ENCODE assay signal across 17 cellular contexts in genomic region chr12:47507221-47507620, GRCh38.
DNase-seq lines count a peak whose midpoint lies in the region; FAIRE-seq and TF ChIP-seq lines count a peak whose summit lies in the region.
"Had no signal": no experiment of that assay in that cellular context is flagged by ENCODE, and none has a peak within 500 bp of the region (broad histone marks: within the 10 kb centered on the region; RNA-seq: fewer than 3 reads in every experiment).

No MANE protein-coding gene starts in this region.

- H3K79me2 ChIP-seq in astrocyte (ENCODE audit: insufficient read depth, low read length): no peaks in the 10 kb centered on the region

- no peak overlapping the region for H3K27ac Mint-ChIP-seq in astrocyte (ENCODE audit: unreplicated experiment)
- H3K27ac Mint-ChIP-seq in activated CD4-positive, alpha-beta memory T cell treated with anti-CD3 and anti-CD28 coated beads, Interleukin-2, amount 10 ng/mL, durations not matched to agents 7 days and 5 days: no peak overlapping the region
- H3K27ac Mint-ChIP-seq: CD4-positive, alpha-beta memory T cell had no signal

- no peaks in the 10 kb centered on the region for H3K9me3 ChIP-seq in astrocyte (ENCODE audit: insufficient read depth, low read depth, low read length)

- H3K4me3 Mint-ChIP-seq in astrocyte (ENCODE audit: unreplicated experiment): no peak overlapping the region
- H3K4me3 Mint-ChIP-seq in activated CD4-positive, alpha-beta memory T cell treated with anti-CD3 and anti-CD28 coated beads, Interleukin-2, amount 10 ng/mL, durations not matched to agents 7 days and 5 days: no peak overlapping the region
- H3K4me3 Mint-ChIP-seq: CD4-positive, alpha-beta memory T cell had no signal

- CTCF ChIA-PET in activated CD4-positive, alpha-beta memory T cell treated with anti-CD3 and anti-CD28 coated beads, Interleukin-2, amount 10 ng/mL, durations not matched to agents 7 days and 5 days (lab: Charles Lee): no interaction called here

- H2AFZ ChIP-seq in astrocyte (ENCODE audit: low read depth, low read length): no peak overlapping the region
- H2AFZ ChIP-seq: PC-9 had no signal

- FAIRE-seq in astrocyte (lab: Jason Lieb, UNC): peak; percentile 43

- peaks cover 3% of the 10 kb centered on the region for H3K9me3 Mint-ChIP-seq in astrocyte (ENCODE audit: unreplicated experiment)
- H3K9me3 Mint-ChIP-seq in activated CD4-positive, alpha-beta memory T cell treated with anti-CD3 and anti-CD28 coated beads, Interleukin-2, amount 10 ng/mL, durations not matched to agents 7 days and 5 days: peaks cover 21% of the 10 kb centered on the region

- POLR2A ChIA-PET in activated CD4-positive, alpha-beta memory T cell treated with anti-CD3 and anti-CD28 coated beads, Interleukin-2, amount 10 ng/mL, durations not matched to agents 7 days and 5 days (lab: Charles Lee): no interaction called here

- H3K9ac ChIP-seq in astrocyte (ENCODE audit: low read length): no peak overlapping the region
- H3K9ac ChIP-seq: BLaER1 had no signal

- no peaks in the 10 kb centered on the region for H4K20me1 ChIP-seq in astrocyte (ENCODE audit: insufficient read depth, low read length)
- H4K20me1 ChIP-seq: BLaER1 had no signal

- no peaks in the 10 kb centered on the region for H3K36me3 Mint-ChIP-seq in astrocyte (ENCODE audit: low read depth, unreplicated experiment)
- H3K36me3 Mint-ChIP-seq in activated CD4-positive, alpha-beta memory T cell treated with anti-CD3 and anti-CD28 coated beads, Interleukin-2, amount 10 ng/mL, durations not matched to agents 7 days and 5 days (ENCODE audit: low read depth): no peaks in the 10 kb centered on the region
- H3K36me3 Mint-ChIP-seq: CD4-positive, alpha-beta memory T cell had no signal

- no peak overlapping the region for H3K27ac ChIP-seq in astrocyte (ENCODE audit: low read depth, low read length)
- H3K27ac ChIP-seq: BLaER1, PC-9, RWPE1 had no signal

- peaks cover 17% of the 10 kb centered on the region for H3K4me1 Mint-ChIP-seq in astrocyte (ENCODE audit: low read depth, unreplicated experiment)
- H3K4me1 Mint-ChIP-seq in activated CD4-positive, alpha-beta memory T cell treated with anti-CD3 and anti-CD28 coated beads, Interleukin-2, amount 10 ng/mL, durations not matched to agents 7 days and 5 days: peaks cover 7% of the 10 kb centered on the region
- H3K4me1 Mint-ChIP-seq: CD4-positive, alpha-beta memory T cell had no signal

- TF ChIP-seq CTCF in astrocyte (IDR thresholded peaks at IDR 0.05; ENCODE audit: insufficient read depth, low read depth, low read length): no peak

- no peaks in the 10 kb centered on the region for H3K27me3 ChIP-seq in astrocyte (ENCODE audit: insufficient read depth, low read length)
- H3K27me3 ChIP-seq: BLaER1 had no signal

- H3K27me3 Mint-ChIP-seq in astrocyte (ENCODE audit: low read depth, unreplicated experiment): peaks cover 2% of the 10 kb centered on the region
- no peaks in the 10 kb centered on the region for H3K27me3 Mint-ChIP-seq in activated CD4-positive, alpha-beta memory T cell treated with anti-CD3 and anti-CD28 coated beads, Interleukin-2, amount 10 ng/mL, durations not matched to agents 7 days and 5 days
- H3K27me3 Mint-ChIP-seq: CD4-positive, alpha-beta memory T cell had no signal

- no peaks in the 10 kb centered on the region for H3K36me3 ChIP-seq in astrocyte (ENCODE audit: insufficient read depth, low read length)
- H3K36me3 ChIP-seq: BLaER1 had no signal

- DNase-seq in AG08395 (ENCODE audit: low spot score) (peak; percentile 15), GM03348 (ENCODE audit: low spot score) (peak; percentile 12), astrocyte (ENCODE audit: low read depth) (peak; percentile 32), kidney tubule cell (ENCODE audit: low spot score) (peak; percentile 33), iPS-NIHi7 (ENCODE audit: extremely low spot score) (no peak)
- DNase-seq in activated CD4-positive, alpha-beta memory T cell treated with anti-CD3 and anti-CD28 coated beads, Interleukin-2, amount 10 ng/mL, durations not matched to agents 7 days and 5 days: no peak
- DNase-seq in activated T-cell treated with anti-CD3 and anti-CD28 coated beads, Interleukin-2, amount 50 U/mL, for 1 hour: no peak
- DNase-seq: CD4-positive, alpha-beta memory T cell; DMS53; H7; NCI-H1048; NCI-H1436; NCI-H1930; NCI-H526; PC-9 had no signal

- no peak overlapping the region for H3K4me3 ChIP-seq in astrocyte (ENCODE audit: insufficient read depth, low read depth, low read length)
- H3K4me3 ChIP-seq: BLaER1, PC-9 had no signal

- no peak overlapping the region for H3K4me2 ChIP-seq in astrocyte (ENCODE audit: low read length)
- H3K4me2 ChIP-seq: BLaER1, PC-9 had no signal

- H3K4me1 ChIP-seq in astrocyte (ENCODE audit: insufficient read depth, low read length): peaks cover 26% of the 10 kb centered on the region

Comparison
In these comparisons a context has a peak if more than half of its experiments do, and no peak if none do; other contexts are left out.
1. DNase-seq: peak in AG08395 (single experiment), GM03348 (single experiment), astrocyte (single experiment) and kidney tubule cell (single experiment); none in activated CD4-positive, alpha-beta memory T cell treated with anti-CD3 and anti-CD28 coated beads, Interleukin-2, amount 10 ng/mL, durations not matched to agents 7 days and 5 days (single experiment), activated T-cell treated with anti-CD3 and anti-CD28 coated beads, Interleukin-2, amount 50 U/mL, for 1 hour (single experiment) and iPS-NIHi7 (single experiment).